ENCODE assay signal across 8 cellular contexts in genomic region chr16:47565454-47565853, GRCh38.
DNase-seq lines count a peak whose midpoint lies in the region; ATAC-seq, FAIRE-seq and TF ChIP-seq lines count a peak whose summit lies in the region.

No MANE protein-coding gene starts in this region.

- H3K9me3 ChIP-seq in mesenchymal stem cell (ENCODE audit: control insufficient read depth, low read length), result no peaks in the 10 kb centered on the region

- H3K27ac ChIP-seq in mesenchymal stem cell (ENCODE audit: low read length, poor library complexity, severe bottlenecking), result no peak overlapping the region

- no peak for ATAC-seq in GM18873 (IDR thresholded peaks at IDR 0.05; ENCODE audit: low FRiP score, unreplicated experiment)

- no peak overlapping the region for H2AK5ac ChIP-seq in mesenchymal stem cell (ENCODE audit: low read length, severe bottlenecking)

- H3K18ac ChIP-seq in mesenchymal stem cell (ENCODE audit: low read depth in 1 of 2, low read length in 2 of 2), result no peak overlapping the region

- H3K14ac ChIP-seq in mesenchymal stem cell (ENCODE audit: low read length in 2 of 2), result no peak overlapping the region

- no peak overlapping the region for H2BK12ac ChIP-seq in mesenchymal stem cell (ENCODE audit: low read length in 2 of 2)

- H3K27me3 ChIP-seq in bronchial epithelial cell (ENCODE audit: control insufficient read depth, insufficient read depth, low read length) (no peaks in the 10 kb centered on the region), mesenchymal stem cell (ENCODE audit: control insufficient read depth in 1 of 2, insufficient read depth in 1 of 2, low read length in 2 of 2) (no peaks in the 10 kb centered on the region)

- no peak overlapping the region for H4K8ac ChIP-seq in mesenchymal stem cell (ENCODE audit: low read length)

- H3K36me3 ChIP-seq in bronchial epithelial cell (ENCODE audit: control insufficient read depth, insufficient read depth, low read length) (no peaks in the 10 kb centered on the region), mesenchymal stem cell (ENCODE audit: control insufficient read depth in 1 of 2, insufficient read depth in 2 of 2, low read depth in 1 of 2, low read length in 2 of 2) (peaks cover 0 to 3% of the 10 kb centered on the region in 2 experiments)

- H4K91ac ChIP-seq in mesenchymal stem cell (ENCODE audit: low read length), result no peak overlapping the region

- H2AFZ ChIP-seq in mesenchymal stem cell (ENCODE audit: low read depth, low read length), result no peak overlapping the region

- H2BK5ac ChIP-seq in mesenchymal stem cell (ENCODE audit: low read depth, low read length, poor library complexity, severe bottlenecking), result no peak overlapping the region

- no peaks in the 10 kb centered on the region for H3K4me1 Mint-ChIP-seq in type B pancreatic cell (ENCODE audit: unreplicated experiment)

- FAIRE-seq in bronchial epithelial cell (lab: Jason Lieb, UNC), result no peak

- H3K4me3 ChIP-seq in bronchial epithelial cell (ENCODE audit: low read depth, low read length) (no peak overlapping the region), mesenchymal stem cell (ENCODE audit: insufficient read depth in 1 of 2, low read depth in 1 of 2, low read length in 2 of 2) (peak overlapping the region in 1 of 2 experiments; percentile 43)

- no peak overlapping the region for H3K23ac ChIP-seq in mesenchymal stem cell (ENCODE audit: low read length in 2 of 2)

- H3K4me2 ChIP-seq in mesenchymal stem cell (ENCODE audit: low read length, poor library complexity, severe bottlenecking), result no peak overlapping the region

- 21% methylated on average over 6 of the region's 6 CpGs for WGBS in mesenchymal stem cell

- H3K4ac ChIP-seq in mesenchymal stem cell (ENCODE audit: low read depth in 1 of 2, low read length in 2 of 2), result no peak overlapping the region

- no peak overlapping the region for H3K4me3 Mint-ChIP-seq in type B pancreatic cell

- no peak overlapping the region for H3K9ac ChIP-seq in mesenchymal stem cell (ENCODE audit: low read length)

- TF ChIP-seq CTCF in bronchial epithelial cell (IDR thresholded peaks at IDR 0.05; ENCODE audit: insufficient read depth, low read length, severe bottlenecking) (no peak), type B pancreatic cell (conservative IDR thresholded peaks at IDR 0.05) (no peak)

- H3K36me3 Mint-ChIP-seq in type B pancreatic cell, result peaks cover 24% of the 10 kb centered on the region

- H2BK15ac ChIP-seq in mesenchymal stem cell (ENCODE audit: low read depth, poor library complexity, severe bottlenecking), result no peak overlapping the region

- no peaks in the 10 kb centered on the region for H3K27me3 Mint-ChIP-seq in type B pancreatic cell

- no peak overlapping the region for H2BK120ac ChIP-seq in mesenchymal stem cell (ENCODE audit: low read depth, low read length)

- DNase-seq in CMK (ENCODE audit: low read depth), result peak; percentile 48
- DNase-seq in NOMO-1 treated with dmso at 0.1 percent for 144 hours (lab: John Stamatoyannopoulos, UW; ENCODE audit: unreplicated experiment), result peak; percentile 81
- peak; percentile 65 for DNase-seq in bronchial epithelial cell (ENCODE audit: low read depth)
- DNase-seq in mesenchymal stem cell, result peak; percentile 69
- DNase-seq in SK-N-DZ (ENCODE audit: low spot score), result no peak
- no peak for DNase-seq in NCI-H2081 treated with DMSO at 0.1 percent for 48 hours (lab: John Stamatoyannopoulos, UW)
- no peak for DNase-seq in type B pancreatic cell (ENCODE audit: extremely low spot score, unreplicated experiment)

- peaks cover 7% of the 10 kb centered on the region for H3K9me3 Mint-ChIP-seq in type B pancreatic cell

- no peak overlapping the region for H3K27ac Mint-ChIP-seq in type B pancreatic cell

- no peaks in the 10 kb centered on the region for H3K4me1 ChIP-seq in mesenchymal stem cell (ENCODE audit: control insufficient read depth, insufficient read depth, low read depth, low read length)

- peaks cover 6% of the 10 kb centered on the region for H3K79me1 ChIP-seq in mesenchymal stem cell (replicated peaks; ENCODE audit: low read length, poor library complexity, severe bottlenecking)

Comparison
In these comparisons a context has a peak if more than half of its experiments do, and no peak if none do; other contexts are left out.
1. DNase-seq: peak in CMK (single experiment), NOMO-1 treated with dmso at 0.1 percent for 144 hours (single experiment), bronchial epithelial cell (single experiment) and mesenchymal stem cell (single experiment); none in SK-N-DZ (single experiment), NCI-H2081 treated with DMSO at 0.1 percent for 48 hours (single experiment) and type B pancreatic cell (single experiment).